ENCODE assay signal across 14 cellular contexts in the genomic region with DNA sequence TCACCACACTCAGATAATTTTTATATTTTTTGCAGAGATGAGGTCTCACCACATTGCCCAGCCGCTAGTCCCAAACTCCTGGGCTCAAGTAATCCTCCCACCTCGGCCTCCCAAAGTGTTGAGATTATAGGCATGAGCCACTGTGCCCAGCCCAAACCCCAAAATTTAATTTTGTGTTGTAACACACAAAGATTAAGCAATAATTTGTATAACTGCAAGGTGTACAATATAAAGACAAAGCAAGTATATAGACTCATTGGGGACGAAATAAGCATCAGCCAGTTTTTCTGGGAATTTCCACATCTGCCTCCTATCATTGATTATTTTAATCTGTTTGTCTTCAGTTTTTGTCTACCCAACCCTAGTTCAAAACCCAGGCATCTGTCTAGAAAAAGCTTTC. TPM values are rescaled to one million over a fixed set of nuclear protein-coding genes. Genes with fewer than 3 reads are reported as not detected.
DNase-seq lines count a peak whose midpoint lies in the region; ATAC-seq and TF ChIP-seq lines count a peak whose summit lies in the region.
"Had no signal": no experiment of that assay in that cellular context is flagged by ENCODE, and none has a peak within 500 bp of the region (broad histone marks: within the 10 kb centered on the region; RNA-seq: fewer than 3 reads in every experiment).

No MANE protein-coding gene starts in this region.

- no peak overlapping the region for H4K12ac ChIP-seq in trophoblast cell (ENCODE audit: low read depth, low read length)

- H3K4me2 ChIP-seq in IMR-90 (ENCODE audit: low read depth, low read length), result no peak overlapping the region
- no peak overlapping the region for H3K4me2 ChIP-seq in trophoblast cell (ENCODE audit: low read length)

- in situ Hi-C loops in IMR-90 (cut with MboI; ENCODE audit: low sequenced_read_pairs), result no loop called here

- 0 out of 2 replicates have a peak, but pooled peaks cover 2% of the 10 kb centered on the region for H3K9me1 ChIP-seq in IMR-90 (ENCODE audit: insufficient read depth, low read length)

- H3K36me3 Mint-ChIP-seq in chondrocyte (ENCODE audit: low read depth), result peaks cover 16% of the 10 kb centered on the region

- H2AK5ac ChIP-seq in IMR-90 (ENCODE audit: low read depth, low read length) (peak overlapping the region; percentile 66; the same call in 1 of the 2 replicates), trophoblast cell (ENCODE audit: low read length) (no peak overlapping the region)

- peaks cover 10% of the 10 kb centered on the region for H3K36me3 ChIP-seq in IMR-90 (ENCODE audit: control insufficient read depth, insufficient read depth, low read length)
- H3K36me3 ChIP-seq in trophoblast cell (ENCODE audit: control insufficient read depth in 1 of 2, insufficient read depth in 2 of 2, low read length in 2 of 2), result peaks cover 2 to 3% of the 10 kb centered on the region in 2 experiments

- H2BK20ac ChIP-seq in IMR-90 (ENCODE audit: low read depth, low read length), result peak overlapping the region; percentile 32; the same call in 1 of the 2 replicates

- peak overlapping the region; percentile 49 for H2BK12ac ChIP-seq in trophoblast cell (ENCODE audit: low read length)

- no CpG with 5 or more reads among the region's 3 CpGs for WGBS in IMR-90 (ENCODE audit: extremely low coverage in 2 of 2, insufficient read length in 1 of 2), 2 experiments
- WGBS in trophoblast cell (ENCODE audit: extremely low coverage, insufficient coverage, insufficient read length), result no CpG with 5 or more reads among the region's 3 CpGs

- no peaks in the 10 kb centered on the region for H3K9me3 ChIP-seq in AG04450 (ENCODE audit: control insufficient read depth, insufficient read depth, low read length)
- H3K9me3 ChIP-seq in IMR-90 (ENCODE audit: control insufficient read depth, insufficient read depth, low read length), result no peaks in the 10 kb centered on the region
- H3K9me3 ChIP-seq in trophoblast cell (ENCODE audit: insufficient read depth, low read depth, low read length), result no peaks in the 10 kb centered on the region
- H3K9me3 ChIP-seq: BE2C, Caco-2 had no signal

- 0 out of 4 replicates have a peak overlapping the region, but pooled peaks of 1 of the 2 experiments have one; percentile 26 for H4K8ac ChIP-seq in IMR-90 (ENCODE audit: low read depth in 2 of 2, low read length in 2 of 2)
- no peak overlapping the region for H4K8ac ChIP-seq in trophoblast cell (ENCODE audit: low read depth, low read length)

- H2AK9ac ChIP-seq in IMR-90 (replicated peaks; ENCODE audit: low read depth, low read length, poor library complexity), result no peak overlapping the region

- POLR2A ChIA-PET in AG04450 (lab: Yijun Ruan, JAX), result interaction anchor here (1.0 kb wide), 1 partner anchor 31 kb away, joined by 3 read pairs; no protein-coding TSS in a partner anchor
- POLR2A ChIA-PET in IMR-90 (lab: Charles Lee; ENCODE audit: unreplicated experiment), result no interaction called here

- no peaks in the 10 kb centered on the region for H3K9me3 Mint-ChIP-seq in chondrocyte (ENCODE audit: low read depth)
- H3K9me3 Mint-ChIP-seq: CD8-positive, alpha-beta memory T cell had no signal

- peak overlapping the region; percentile 48; the same call in 1 of the 2 replicates for H4K91ac ChIP-seq in IMR-90 (ENCODE audit: insufficient read depth, low read depth, low read length)
- no peak overlapping the region for H4K91ac ChIP-seq in trophoblast cell (ENCODE audit: low read depth, low read length)

- H4K5ac ChIP-seq in IMR-90 (ENCODE audit: low read depth, low read length), result no peak overlapping the region

- ATAC-seq in IMR-90 (ENCODE audit: low read depth) (no peak), HG02623 (IDR thresholded peaks at IDR 0.05; ENCODE audit: unreplicated experiment) (no peak), GM18517 (IDR thresholded peaks at IDR 0.05; ENCODE audit: unreplicated experiment) (no peak)

- H3K27me3 ChIP-seq in AG04450 (ENCODE audit: control insufficient read depth, insufficient read depth, low read length), result no peaks in the 10 kb centered on the region
- H3K27me3 ChIP-seq in IMR-90 (ENCODE audit: control insufficient read depth, insufficient read depth, low read length), result no peaks in the 10 kb centered on the region
- H3K27me3 ChIP-seq in trophoblast cell (ENCODE audit: insufficient read depth, low read length), result no peaks in the 10 kb centered on the region
- H3K27me3 ChIP-seq: BE2C had no signal

- no TSS peak for BruUV-seq in IMR-90 (replicated peaks; lab: Mats Ljungman, UMichigan)

- H3K18ac ChIP-seq in IMR-90 (ENCODE audit: low read depth, low read length) (no peak overlapping the region; the same call in 1 of the 2 replicates), trophoblast cell (ENCODE audit: low read length) (no peak overlapping the region)

- H3K9ac ChIP-seq in IMR-90 (ENCODE audit: low read depth, low read length) (no peak overlapping the region), trophoblast cell (ENCODE audit: low read length) (no peak overlapping the region)

- H3K4me1 ChIP-seq in IMR-90 (ENCODE audit: control insufficient read depth, insufficient read depth, low read length), result peaks cover 4% of the 10 kb centered on the region
- no peaks in the 10 kb centered on the region for H3K4me1 ChIP-seq in trophoblast cell (ENCODE audit: control insufficient read depth in 1 of 2, insufficient read depth in 2 of 2, low read length in 2 of 2)
- H3K4me1 ChIP-seq: Caco-2 had no signal

- H3K79me2 ChIP-seq in trophoblast cell (ENCODE audit: control insufficient read depth, insufficient read depth, low read length, poor library complexity), result no peaks in the 10 kb centered on the region

- H3K4ac ChIP-seq in IMR-90 (ENCODE audit: low read depth, low read length), result peak overlapping the region; percentile 45; the same call in 1 of the 2 replicates
- H3K4ac ChIP-seq in trophoblast cell (ENCODE audit: low read depth, low read length), result no peak overlapping the region

- H3K14ac ChIP-seq in IMR-90 (replicated peaks; ENCODE audit: low read depth, low read length) (peak overlapping the region; percentile 50; the same call in 1 of the 2 replicates), trophoblast cell (ENCODE audit: low read length) (no peak overlapping the region)

- intact Hi-C loops in IMR-90 (cut with micrococcal nuclease), result loop anchor here (5.0 kb wide), 1 partner anchor 34 kb away; no protein-coding TSS in a partner anchor

- H3K4me3 ChIP-seq in AG04450 (ENCODE audit: low read depth, low read length) (no peak overlapping the region), IMR-90 (ENCODE audit: insufficient read depth, low read depth, low read length) (no peak overlapping the region), trophoblast cell (ENCODE audit: low read depth, low read length) (no peak overlapping the region)

- no peak for TF ChIP-seq POLR2A in IMR-90 (IDR thresholded peaks at IDR 0.05; ENCODE audit: low read depth, low read length)

- peaks cover under 1 to 9% of the 10 kb centered on the region in 2 experiments; a peak in 3 of 4 replicates for H3K79me1 ChIP-seq in IMR-90 (ENCODE audit: low read depth in 1 of 2, low read length in 2 of 2)
- no peaks in the 10 kb centered on the region for H3K79me1 ChIP-seq in trophoblast cell (ENCODE audit: low read length)

- H3K4me1 Mint-ChIP-seq in chondrocyte (ENCODE audit: low read depth), result peaks cover 17% of the 10 kb centered on the region
- H3K4me1 Mint-ChIP-seq: CD8-positive, alpha-beta memory T cell; IgD-negative memory B cell had no signal

- no peak for TF ChIP-seq RAD21 in IMR-90 (IDR thresholded peaks at IDR 0.05; ENCODE audit: low read length)

- peak overlapping the region; percentile 72; the same call in 1 of the 3 replicates for H2BK15ac ChIP-seq in IMR-90 (ENCODE audit: low read depth, low read length)

- dilution Hi-C loops in IMR-90 (cut with HindIII; ENCODE audit: low sequenced_read_pairs, unreplicated experiment), result no loop called here

- H3K27ac ChIP-seq in AG04450 (ENCODE audit: low read depth, low read length) (peak overlapping the region; percentile 39), IMR-90 (ENCODE audit: insufficient read depth, low read length) (peak overlapping the region; percentile 67), trophoblast cell (ENCODE audit: low read depth, low read length) (no peak overlapping the region)
- H3K27ac ChIP-seq: C4-2B had no signal

- H3K4me3 Mint-ChIP-seq in chondrocyte (ENCODE audit: unreplicated experiment), result no peak overlapping the region
- H3K4me3 Mint-ChIP-seq: CD8-positive, alpha-beta memory T cell; IgD-negative memory B cell had no signal

- H2BK5ac ChIP-seq in IMR-90 (ENCODE audit: low read depth, low read length, poor library complexity, severe bottlenecking) (peak overlapping the region; percentile 78), trophoblast cell (ENCODE audit: low read depth, low read length, poor library complexity) (no peak overlapping the region)

- CTCF ChIA-PET in AG04450 (lab: Charles Lee) (interaction anchor here (0.8 kb wide), 1 partner anchor 38 kb away, joined by 3 read pairs; no protein-coding TSS in a partner anchor), IMR-90 (lab: Yijun Ruan, JAX) (no interaction called here)

- H4K20me1 ChIP-seq in IMR-90 (ENCODE audit: insufficient read depth, low read length), result no peaks in the 10 kb centered on the region; the same call in 1 of the 2 replicates

- no peak overlapping the region for H2AFZ ChIP-seq in IMR-90 (replicated peaks; ENCODE audit: low read length, poor library complexity)
- no peak overlapping the region for H2AFZ ChIP-seq in trophoblast cell (ENCODE audit: insufficient read depth, low read length, poor library complexity)

- DNase-seq in AG04450 (ENCODE audit: low read depth, low spot score), result no peak
- no peak for DNase-seq in IMR-90
- DNase-seq in chondrocyte (ENCODE audit: low spot score), result no peak
- no peak for DNase-seq in trophoblast cell
- DNase-seq in RKO (ENCODE audit: low spot score), result no peak
- DNase-seq: BE2C; Caco-2; CD8-positive, alpha-beta memory T cell; DND-41; GF-D8 had no signal

- H3K27ac Mint-ChIP-seq in chondrocyte (ENCODE audit: unreplicated experiment), result peak overlapping the region; percentile 84
- H3K27ac Mint-ChIP-seq: IgD-negative memory B cell had no signal

- H3K23ac ChIP-seq in IMR-90 (ENCODE audit: low read depth, low read length) (no peak overlapping the region), trophoblast cell (ENCODE audit: low read length) (no peak overlapping the region)

- no peaks in the 10 kb centered on the region for H3K27me3 Mint-ChIP-seq in chondrocyte (ENCODE audit: low read depth)
- H3K27me3 Mint-ChIP-seq: CD8-positive, alpha-beta memory T cell; IgD-negative memory B cell had no signal

- no peak overlapping the region for H3K56ac ChIP-seq in IMR-90 (ENCODE audit: extremely low read depth, insufficient read depth, low read length)

- H2BK120ac ChIP-seq in IMR-90 (ENCODE audit: low read depth, low read length) (no peak overlapping the region; the same call in 1 of the 2 replicates), trophoblast cell (ENCODE audit: insufficient read depth, low read length, poor library complexity) (no peak overlapping the region)

- TF ChIP-seq CTCF in AG04450 (IDR thresholded peaks at IDR 0.05; ENCODE audit: low read depth, low read length) (no peak), IMR-90 (conservative IDR thresholded peaks at IDR 0.05; ENCODE audit: low read depth, low read length) (no peak), chondrocyte (IDR thresholded peaks at IDR 0.05) (no peak)

RNA-seq across cellular contexts. Expression of gene ST7L, which starts 42.7 kb away (rescaled TPM):
- polyA plus RNA-seq in AG04450 (2011; rRNA removed) (10.1 and 13.5 TPM in 2 replicates), IMR-90 (2012; rRNA removed) (7.7 TPM in 2 replicates)
- 10.8 and 12.1 TPM in 2 replicates for polyA minus RNA-seq in AG04450 (2011; rRNA and poly(A)+ RNA removed)
- total RNA-seq in IMR-90 (2012; rRNA removed) (14.7 and 16.9 TPM in 2 replicates), chondrocyte (14.4 to 19.9 TPM (median 15.9 TPM) in 3 replicates)
- 3.7 and 6.0 TPM in 2 replicates for polyA plus RNA-seq in IMR-90 (2012; cell fraction: cytosol; rRNA removed)
- 4.1 and 12.0 TPM in 2 replicates for polyA plus RNA-seq in IMR-90 (2012; cell fraction: nucleus; rRNA removed; ENCODE audit: low replicate concordance)
- polyA plus RNA-seq in trophoblast cell (2013), result 10.6 and 11.5 TPM in 2 replicates

RNA-seq across cellular contexts. Expression of gene CAPZA1, which starts 43.4 kb away (rescaled TPM):
- 195 and 273 TPM in 2 replicates for polyA plus RNA-seq in AG04450 (2011; rRNA removed)
- polyA minus RNA-seq in AG04450 (2011; rRNA and poly(A)+ RNA removed), result 157 and 240 TPM in 2 replicates
- 262 and 440 TPM in 2 replicates for total RNA-seq in IMR-90 (2012; rRNA removed)
- polyA plus RNA-seq in IMR-90 (2012; rRNA removed), result 98.5 and 108 TPM in 2 replicates
- 13.8 and 21.1 TPM in 2 replicates for polyA plus RNA-seq in IMR-90 (2012; cell fraction: cytosol; rRNA removed)
- polyA plus RNA-seq in IMR-90 (2012; cell fraction: nucleus; rRNA removed; ENCODE audit: low replicate concordance), result 5.3 and 71.2 TPM in 2 replicates
- total RNA-seq in chondrocyte, result 121 to 130 TPM (median 121 TPM) in 3 replicates
- 120 and 124 TPM in 2 replicates for polyA plus RNA-seq in trophoblast cell (2013)
